15 cellular contexts compared by ENCODE assay signal in the genomic region with DNA sequence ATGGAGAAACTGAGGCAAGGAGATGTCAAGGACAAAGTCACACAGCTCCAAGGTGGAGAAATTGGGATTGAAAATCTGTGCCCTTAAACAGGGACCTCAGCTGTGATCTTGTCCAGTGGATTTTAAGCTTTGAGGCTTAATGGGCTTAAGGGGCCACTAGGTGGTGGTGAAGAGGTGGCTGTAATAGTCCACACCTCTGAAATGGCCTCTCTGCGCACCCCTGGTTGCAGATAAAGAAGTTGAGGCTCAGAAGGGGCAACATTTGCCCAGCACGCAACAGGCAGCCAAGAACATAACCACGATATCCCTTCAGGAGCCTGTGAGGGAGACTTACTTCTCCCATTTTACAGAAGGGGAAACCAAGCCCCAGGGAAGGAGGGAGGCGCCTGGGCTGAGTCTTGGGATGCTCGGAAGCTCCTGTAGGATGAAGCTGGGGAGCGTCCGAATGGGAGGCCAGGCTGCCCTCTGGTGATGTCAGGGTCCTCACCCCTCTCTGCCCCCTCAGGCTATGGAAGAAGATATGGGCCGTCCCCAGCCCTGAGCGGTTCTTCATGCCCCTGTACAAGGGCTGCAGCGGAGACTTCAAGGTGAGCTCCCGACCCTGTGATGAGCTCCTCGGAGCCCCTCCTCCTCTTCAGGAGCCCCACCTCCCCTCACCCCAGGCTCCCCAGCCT. TPM values are rescaled to one million over a fixed set of nuclear protein-coding genes. Genes with fewer than 3 reads are reported as not detected.
DNase-seq lines count a peak whose midpoint lies in the region; ATAC-seq and TF ChIP-seq lines count a peak whose summit lies in the region.
"Had no signal": no experiment of that assay in that cellular context is flagged by ENCODE, and none has a peak within 500 bp of the region (broad histone marks: within the 10 kb centered on the region; RNA-seq: fewer than 3 reads in every experiment).

No MANE protein-coding gene starts in this region.

- in situ Hi-C loops in brain microvascular endothelial cell (cut with HindIII; ENCODE audit: low pct_ligation_motif_present, low sequenced_read_pairs): no loop called here

- H3K9me3 ChIP-seq in KOPT-K1 (ENCODE audit: insufficient read depth, low read length, poor library complexity, severe bottlenecking): peaks cover 15% of the 10 kb centered on the region
- H3K9me3 ChIP-seq in sigmoid colon: peaks cover 0 to 14% (median 7%) of the 10 kb centered on the region in 4 donors

- H3K27me3 ChIP-seq in brain microvascular endothelial cell (replicated peaks) (no peaks in the 10 kb centered on the region), sigmoid colon (peaks cover 2 to 38% (median 21%) of the 10 kb centered on the region in 3 donors)
- H3K27me3 ChIP-seq: ovary had no signal

- 90 to 92% methylated on average over 12 of the region's 12 CpGs for WGBS in sigmoid colon, 2 donors

- peak; percentile 30 for DNase-seq in activated T-cell treated with anti-CD3 and anti-CD28 coated beads, Interleukin-2, amount 50 U/mL, for 1 hour
- no peak for DNase-seq in activated T-cell treated with anti-CD3 and anti-CD28 coated beads, Interleukin-2, amount 50 U/mL, for 48 hours
- no peak for DNase-seq in brain microvascular endothelial cell
- peak; percentile 40 for DNase-seq in sigmoid colon
- DNase-seq in activated CD4-positive, CD25-positive, alpha-beta regulatory T cell (lab: John Stamatoyannopoulos, UW): no peak
- DNase-seq in GF-D8 (lab: John Stamatoyannopoulos, UW): no peak
- DNase-seq: ACHN; effector CD4-positive, alpha-beta T cell; foreskin fibroblast; NCI-H146; NCI-H526 treated with DMSO at 0.1 percent for 48 hours; ovary; stimulated activated CD4-positive, alpha-beta T cell treated with anti-CD3 and anti-CD28 coated beads, Interleukin-12 subunit alpha, Interleukin-12 subunit beta, amount 100 ng/mL, for 4 hours had no signal

- no peak for TF ChIP-seq EP300 in sigmoid colon (IDR thresholded peaks at IDR 0.05)

- intact Hi-C loops in sigmoid colon (cut with DNase I): no loop called here

- no peaks in the 10 kb centered on the region for H3K4me1 ChIP-seq in sigmoid colon

- H3K27ac ChIP-seq in KOPT-K1 (ENCODE audit: low read depth, low read length, poor library complexity, severe bottlenecking): peak overlapping the region; percentile 44
- H3K27ac ChIP-seq in brain microvascular endothelial cell: no peak overlapping the region
- no peak overlapping the region for H3K27ac ChIP-seq in sigmoid colon
- H3K27ac ChIP-seq: ovary had no signal

- H3K4me3 ChIP-seq in brain microvascular endothelial cell (ENCODE audit: low read depth, low read length) (no peak overlapping the region), sigmoid colon (no peak overlapping the region)
- H3K4me3 ChIP-seq: ovary had no signal

- H3K36me3 ChIP-seq in KOPT-K1 (ENCODE audit: insufficient read depth, low read length) (no peaks in the 10 kb centered on the region), brain microvascular endothelial cell (replicated peaks) (no peaks in the 10 kb centered on the region), sigmoid colon (no peaks in the 10 kb centered on the region)
- H3K36me3 ChIP-seq: ovary had no signal

- TF ChIP-seq CTCF in brain microvascular endothelial cell (IDR thresholded peaks at IDR 0.05; ENCODE audit: low read depth, low read length, missing control alignments) (peak; percentile 41), sigmoid colon (IDR thresholded peaks at IDR 0.05) (no peak)

- TF ChIP-seq POLR2A in sigmoid colon (IDR thresholded peaks at IDR 0.05): no peak

- no peak for ATAC-seq in GM21447 (IDR thresholded peaks at IDR 0.05; ENCODE audit: unreplicated experiment)

RNA-seq across cellular contexts. Expression of gene IL21R, which starts 43.7 kb away (rescaled TPM):
- under 1 TPM in 2 of 4 donors, not detected in 2; 0.27 to 0.28 TPM for total RNA-seq in sigmoid colon
- 1 to 10 TPM in 1 of 3 donors, under 1 TPM in 2; under 0.01 to 7.9 (median 0.23) TPM for polyA plus RNA-seq in sigmoid colon

Comparison
In these comparisons a context has a peak if more than half of its experiments do, and no peak if none do; other contexts are left out.
1. DNase-seq: peak in activated T-cell treated with anti-CD3 and anti-CD28 coated beads, Interleukin-2, amount 50 U/mL, for 1 hour (single experiment) and sigmoid colon (single experiment); none in activated T-cell treated with anti-CD3 and anti-CD28 coated beads, Interleukin-2, amount 50 U/mL, for 48 hours (0 of 2), brain microvascular endothelial cell (single experiment), activated CD4-positive, CD25-positive, alpha-beta regulatory T cell (0 of 4) and GF-D8 (single experiment).